In the genomic region with DNA sequence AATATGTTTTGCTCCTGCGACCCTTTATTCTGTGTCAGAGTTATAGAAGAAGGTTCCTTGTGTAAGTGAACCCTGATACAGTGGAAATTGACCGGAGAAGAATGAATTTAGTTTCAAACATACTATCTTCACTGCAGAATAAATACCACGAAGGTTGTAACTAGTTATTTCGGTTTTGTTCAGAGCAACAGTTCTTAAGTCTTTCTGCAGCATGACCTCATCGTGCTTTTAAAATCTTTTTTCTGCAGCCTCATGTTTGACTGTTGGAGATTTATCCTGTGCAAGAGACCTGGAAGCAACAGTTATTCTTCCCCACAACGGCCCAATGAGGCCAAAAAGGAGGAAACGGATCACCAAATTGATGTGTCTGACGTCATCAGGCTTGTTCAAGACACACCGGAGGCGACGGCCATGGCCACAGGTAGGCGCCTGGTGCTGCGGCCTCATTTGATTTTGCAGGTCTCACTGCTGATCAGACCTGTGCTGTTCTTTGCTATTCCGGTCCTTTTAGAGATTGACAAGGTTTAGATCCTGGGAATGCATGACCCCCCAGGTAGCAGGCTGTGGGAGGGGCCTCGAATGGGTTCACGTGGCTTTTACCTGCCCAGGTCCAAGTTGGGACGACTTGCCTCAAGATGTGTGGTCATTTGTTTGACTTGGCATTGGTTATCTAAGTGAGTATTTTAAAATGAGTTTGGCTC, we compare ENCODE assay signal across 1 cellular context.
A peak's percentile ranks its signal among the peaks of the same experiment; 100 is the strongest.
TF ChIP-seq lines count a peak whose summit lies in the region.

No MANE protein-coding gene starts in this region.

TF ChIP-seq in K562, 482 proteins besides CTCF, POLR2A, EP300 and RAD21 (continued from another document):
- TF ChIP-seq ATF7 (IDR thresholded peaks at IDR 0.05) (peak; percentile 35; the same call in 1 of the 2 replicates), ZNF212 (CRISPR knock-in tag; IDR thresholded peaks at IDR 0.05) (no peak), ZNF23 (CRISPR knock-in tag; IDR thresholded peaks at IDR 0.05) (no peak), HNRNPH1 (optimal IDR thresholded peaks at IDR 0.05; ENCODE audit: low read depth, low read length) (no peak), CREM (IDR thresholded peaks at IDR 0.05; ENCODE audit: low read depth) (peak; percentile 52), CCNT2 (IDR thresholded peaks at IDR 0.05; ENCODE audit: borderline replicate concordance, extremely low read depth, insufficient read length, low read depth, low read length) (no peak), SMARCE1 (IDR thresholded peaks at IDR 0.05) (no peak)
- TF ChIP-seq, protein P1, sequence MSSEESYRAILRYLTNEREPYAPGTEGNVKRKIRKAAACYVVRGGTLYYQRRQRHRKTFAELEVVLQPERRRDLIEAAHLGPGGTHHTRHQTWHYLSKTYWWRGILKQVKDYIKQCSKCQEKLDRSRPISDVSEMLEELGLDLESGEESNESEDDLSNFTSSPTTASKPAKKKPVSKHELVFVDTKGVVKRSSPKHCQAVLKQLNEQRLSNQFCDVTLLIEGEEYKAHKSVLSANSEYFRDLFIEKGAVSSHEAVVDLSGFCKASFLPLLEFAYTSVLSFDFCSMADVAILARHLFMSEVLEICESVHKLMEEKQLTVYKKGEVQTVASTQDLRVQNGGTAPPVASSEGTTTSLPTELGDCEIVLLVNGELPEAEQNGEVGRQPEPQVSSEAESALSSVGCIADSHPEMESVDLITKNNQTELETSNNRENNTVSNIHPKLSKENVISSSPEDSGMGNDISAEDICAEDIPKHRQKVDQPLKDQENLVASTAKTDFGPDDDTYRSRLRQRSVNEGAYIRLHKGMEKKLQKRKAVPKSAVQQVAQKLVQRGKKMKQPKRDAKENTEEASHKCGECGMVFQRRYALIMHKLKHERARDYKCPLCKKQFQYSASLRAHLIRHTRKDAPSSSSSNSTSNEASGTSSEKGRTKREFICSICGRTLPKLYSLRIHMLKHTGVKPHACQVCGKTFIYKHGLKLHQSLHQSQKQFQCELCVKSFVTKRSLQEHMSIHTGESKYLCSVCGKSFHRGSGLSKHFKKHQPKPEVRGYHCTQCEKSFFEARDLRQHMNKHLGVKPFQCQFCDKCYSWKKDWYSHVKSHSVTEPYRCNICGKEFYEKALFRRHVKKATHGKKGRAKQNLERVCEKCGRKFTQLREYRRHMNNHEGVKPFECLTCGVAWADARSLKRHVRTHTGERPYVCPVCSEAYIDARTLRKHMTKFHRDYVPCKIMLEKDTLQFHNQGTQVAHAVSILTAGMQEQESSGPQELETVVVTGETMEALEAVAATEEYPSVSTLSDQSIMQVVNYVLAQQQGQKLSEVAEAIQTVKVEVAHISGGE (CRISPR knock-in tag; IDR thresholded peaks at IDR 0.05) = no peak
